In genomic region chr9:128122809-128123175, GRCh38 we compare ENCODE assay signal across 15 cellular contexts. TPM values are rescaled to one million over a fixed set of nuclear protein-coding genes. Genes with fewer than 3 reads are reported as not detected.
"Had no signal": no experiment of that assay in that cellular context is flagged by ENCODE, and none has a peak within 500 bp of the region (broad histone marks: within the 10 kb centered on the region; RNA-seq: fewer than 3 reads in every experiment).

No MANE protein-coding gene starts in this region.

- ATAC-seq: activated CD4-positive, alpha-beta T cell treated with anti-CD3 and anti-CD28 coated beads for 36 hours; esophagus mucosa; left lung; pancreas; stimulated activated memory B cell treated with anti-CD40 and anti-IgM and Interleukin-4, amounts not matched to agents 10 μg/mL and 1 μg/mL and 100 μg/mL, for 72 hours had no signal

- H3K4me3 ChIP-seq: ascending aorta, dorsolateral prefrontal cortex, left lung, pancreas, smooth muscle cell had no signal

- H3K9me3 ChIP-seq: ascending aorta, left lung, pancreas, SK-N-SH had no signal

- DNase-seq: activated CD4-positive, alpha-beta memory T cell treated with anti-CD3 and anti-CD28 coated beads, Interleukin-2, amount 10 ng/mL, durations not matched to agents 7 days and 5 days; activated CD4-positive, alpha-beta T cell treated with anti-CD3 and anti-CD28 coated beads for 36 hours; dorsolateral prefrontal cortex; mesendoderm; SK-N-SH; T-helper 1 cell; trophoblast cell had no signal

- H3K27me3 ChIP-seq: ascending aorta, dorsolateral prefrontal cortex, left lung, pancreas had no signal

- H3K27ac ChIP-seq: ascending aorta, dorsolateral prefrontal cortex, left lung, pancreas, VCaP had no signal

RNA-seq across cellular contexts. Expression of gene LCN2, which starts 26.5 kb away (rescaled TPM):
- total RNA-seq: activated CD4-positive, alpha-beta memory T cell treated with anti-CD3 and anti-CD28 coated beads, Interleukin-2, amount 10 ng/mL, durations not matched to agents 7 days and 5 days; activated CD4-positive, alpha-beta T cell treated with anti-CD3 and anti-CD28 coated beads for 36 hours; ascending aorta; smooth muscle cell had no signal
- polyA plus RNA-seq: neural cell, SK-N-SH, smooth muscle cell had no signal
